Comparison of ENCODE assay signal across 8 cellular contexts in the genomic region with DNA sequence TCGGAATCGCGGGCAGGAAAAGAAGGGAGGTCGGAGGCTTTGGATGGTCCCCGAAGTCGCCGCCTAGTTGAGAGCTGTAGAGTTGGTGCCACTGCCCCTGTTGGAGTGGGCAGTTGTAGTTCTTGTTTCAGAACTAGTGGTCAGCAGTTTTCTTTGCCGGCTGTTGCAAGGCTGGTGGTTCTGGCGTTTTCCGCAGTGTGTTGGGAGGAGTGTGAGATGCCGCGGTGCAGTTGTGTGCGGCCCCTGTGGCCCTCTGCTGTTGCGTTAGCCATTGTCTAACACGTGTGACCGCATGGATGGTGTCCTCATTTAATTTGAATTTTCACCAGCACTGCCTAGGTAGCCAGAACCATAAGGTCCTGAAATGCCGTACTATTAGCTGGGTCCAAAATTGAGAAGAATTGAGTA. TPM values are rescaled to one million over a fixed set of nuclear protein-coding genes. Genes with fewer than 3 reads are reported as not detected.
DNase-seq lines count a peak whose midpoint lies in the region; ATAC-seq, FAIRE-seq and TF ChIP-seq lines count a peak whose summit lies in the region.

No MANE protein-coding gene starts in this region.

- ATAC-seq in T-helper 17 cell (no peak), gastroesophageal sphincter (no peak), GM21526 (IDR thresholded peaks at IDR 0.05; ENCODE audit: low FRiP score, unreplicated experiment) (no peak), GM21619 (IDR thresholded peaks at IDR 0.05; ENCODE audit: unreplicated experiment) (no peak), HG03135 (IDR thresholded peaks at IDR 0.05; ENCODE audit: unreplicated experiment) (no peak)

- intact Hi-C loops in posterior vena cava (cut with DNase I), result loop anchor here in 1 of 2 donors (5.0 kb wide), 1 partner anchor 423 kb away; no protein-coding TSS in a partner anchor

- no peak for DNase-seq in H7
- no peak for DNase-seq in T-helper 17 cell
- peak; percentile 86 for DNase-seq in posterior vena cava (ENCODE audit: low spot score)
- DNase-seq in GM12891 (ENCODE audit: insufficient read length, low spot score), result no peak

- H3K27me3 Mint-ChIP-seq in T-helper 17 cell, result no peaks in the 10 kb centered on the region

- H3K27ac ChIP-seq in gastroesophageal sphincter, result peak overlapping the region; percentile 89 to 100 (median 98)

- no peak for TF ChIP-seq EP300 in gastroesophageal sphincter (IDR thresholded peaks at IDR 0.05)

- H3K4me3 ChIP-seq in H7 (ENCODE audit: insufficient read depth, low read depth, low read length) (peak overlapping the region; percentile 100), gastroesophageal sphincter (peak overlapping the region; percentile 89 to 99)

- H3K27ac Mint-ChIP-seq in T-helper 17 cell, result peak overlapping the region; percentile 94

- no peaks in the 10 kb centered on the region for H3K36me3 Mint-ChIP-seq in T-helper 17 cell (ENCODE audit: low read depth)

- peak overlapping the region; percentile 95 for H3K4me3 Mint-ChIP-seq in T-helper 17 cell

- TF ChIP-seq POLR2A in gastroesophageal sphincter (IDR thresholded peaks at IDR 0.05) (no peak), GM12891 (IDR thresholded peaks at IDR 0.05; ENCODE audit: low read depth, low read length) (no peak)

- WGBS in gastroesophageal sphincter (ENCODE audit: low coverage in 1 of 2), 2 donors, result 0 to 2% methylated on average over 10 to 11 of the region's 17 CpGs

- H3K4me1 ChIP-seq in gastroesophageal sphincter, result peaks cover 5 to 71% (median 54%) of the 10 kb centered on the region in 3 donors

- H3K27me3 ChIP-seq in H7 (ENCODE audit: control insufficient read depth, insufficient read depth, low read length) (peaks cover 3% of the 10 kb centered on the region), gastroesophageal sphincter (no peaks in the 10 kb centered on the region)

- H3K36me3 ChIP-seq in H7 (replicated peaks; ENCODE audit: control insufficient read depth, insufficient read depth, low read length), result no peaks in the 10 kb centered on the region; the same call in none of the 2 replicates
- peaks cover 0 to 6% of the 10 kb centered on the region in 2 donors for H3K36me3 ChIP-seq in gastroesophageal sphincter

- H3K4me1 Mint-ChIP-seq in T-helper 17 cell, result peaks cover 54% of the 10 kb centered on the region

- FAIRE-seq in GM12891 (lab: Jason Lieb, UNC), result no peak

- TF ChIP-seq CTCF in gastroesophageal sphincter (IDR thresholded peaks at IDR 0.05), result no peak

- H3K9me3 ChIP-seq in T-helper 17 cell (ENCODE audit: control insufficient read depth, low read length, poor library complexity, severe bottlenecking), result no peaks in the 10 kb centered on the region
- no peaks in the 10 kb centered on the region for H3K9me3 ChIP-seq in gastroesophageal sphincter

TF ChIP-seq in GM12891, 5 proteins besides CTCF, POLR2A, EP300 and RAD21:
- no peak for TF ChIP-seq SPI1 (IDR thresholded peaks at IDR 0.05; ENCODE audit: low read depth, low read length)
- TF ChIP-seq PAX5 (IDR thresholded peaks at IDR 0.05; ENCODE audit: insufficient read depth, low read length, severe bottlenecking), result no peak
- TF ChIP-seq POLR2AphosphoS5 (IDR thresholded peaks at IDR 0.05; ENCODE audit: low read depth, low read length), result no peak; the same call in 1 of the 2 replicates
- no peak for TF ChIP-seq TAF1 (IDR thresholded peaks at IDR 0.05; ENCODE audit: low read depth, low read length)
- no peak for TF ChIP-seq POU2F2 (IDR thresholded peaks at IDR 0.05; ENCODE audit: low read depth, low read length)

RNA-seq across cellular contexts. Expression of gene ARF1, which starts 1.4 kb away (rescaled TPM):
- 292 and 326 TPM in 2 replicates for total RNA-seq in H7 (2014; rRNA removed; shearing (Covaris generic))
- total RNA-seq in T-helper 17 cell (100 to 1,000 TPM; 325 to 382 TPM), gastroesophageal sphincter (100 to 1,000 TPM; 256 to 385 (median 303) TPM), posterior vena cava (100 to 1,000 TPM; 300 to 342 TPM)
- 202 TPM for polyA plus RNA-seq in GM12891 (2012; ENCODE audit: low read depth, missing spikeins)

RNA-seq across cellular contexts. Expression of gene C1orf35, which starts 19.2 kb away (rescaled TPM):
- 38.9 and 45.7 TPM in 2 replicates for total RNA-seq in H7 (2014; rRNA removed; shearing (Covaris generic))
- 10 to 100 TPM; 20.9 to 21.6 TPM for total RNA-seq in T-helper 17 cell
- total RNA-seq in gastroesophageal sphincter, result 10 to 100 TPM; 11.6 to 16.0 (median 14.6) TPM
- 1 to 10 TPM; 7.8 to 8.0 TPM for total RNA-seq in posterior vena cava
- polyA plus RNA-seq in GM12891 (2012; ENCODE audit: low read depth, missing spikeins), result 12.0 TPM

RNA-seq across cellular contexts. Expression of gene MRPL55, which starts 25.2 kb away (rescaled TPM):
- 109 and 172 TPM in 2 replicates for total RNA-seq in H7 (2014; rRNA removed; shearing (Covaris generic))
- 10 to 100 TPM; 55.2 to 59.9 TPM for total RNA-seq in T-helper 17 cell
- total RNA-seq in gastroesophageal sphincter, result 100 to 1,000 TPM in 2 of 4 donors, 10 to 100 TPM in 2; 50.2 to 394 (median 81.5) TPM
- 10 to 100 TPM; 30.0 to 30.9 TPM for total RNA-seq in posterior vena cava
- 46.6 TPM for polyA plus RNA-seq in GM12891 (2012; ENCODE audit: low read depth, missing spikeins)

RNA-seq across cellular contexts. Expression of gene GUK1, which starts 56.2 kb away (rescaled TPM):
- 216 and 224 TPM in 2 replicates for total RNA-seq in H7 (2014; rRNA removed; shearing (Covaris generic))
- total RNA-seq in T-helper 17 cell (100 to 1,000 TPM; 233 to 245 TPM), gastroesophageal sphincter (100 to 1,000 TPM; 234 to 504 (median 299) TPM), posterior vena cava (100 to 1,000 TPM; 220 to 234 TPM)
- 202 TPM for polyA plus RNA-seq in GM12891 (2012; ENCODE audit: low read depth, missing spikeins)
